ENCODE assay signal across 1 cellular context in genomic region chr10:118163227-118163626, GRCh38.
TF ChIP-seq lines count a peak whose summit lies in the region.

No MANE protein-coding gene starts in this region.

TF ChIP-seq in SK-N-SH, 30 proteins besides CTCF, POLR2A, EP300 and RAD21 (continued from another document):
- TF ChIP-seq PBX3 (IDR thresholded peaks at IDR 0.05) (no peak), IRF3 (IDR thresholded peaks at IDR 0.05; ENCODE audit: low read depth, low read length) (no peak), SIN3A (IDR thresholded peaks at IDR 0.05; ENCODE audit: borderline replicate concordance, low read depth, low read length) (no peak), EZH2phosphoT487 (IDR thresholded peaks at IDR 0.05; ENCODE audit: borderline replicate concordance, low read depth) (no peak), POLR2AphosphoS5 (IDR thresholded peaks at IDR 0.05; ENCODE audit: low read depth, low read length) (no peak)
TF ChIP-seq in SK-N-SH: peak in this region for 0.
